Comparison of ENCODE assay signal across 9 cellular contexts in the genomic region with DNA sequence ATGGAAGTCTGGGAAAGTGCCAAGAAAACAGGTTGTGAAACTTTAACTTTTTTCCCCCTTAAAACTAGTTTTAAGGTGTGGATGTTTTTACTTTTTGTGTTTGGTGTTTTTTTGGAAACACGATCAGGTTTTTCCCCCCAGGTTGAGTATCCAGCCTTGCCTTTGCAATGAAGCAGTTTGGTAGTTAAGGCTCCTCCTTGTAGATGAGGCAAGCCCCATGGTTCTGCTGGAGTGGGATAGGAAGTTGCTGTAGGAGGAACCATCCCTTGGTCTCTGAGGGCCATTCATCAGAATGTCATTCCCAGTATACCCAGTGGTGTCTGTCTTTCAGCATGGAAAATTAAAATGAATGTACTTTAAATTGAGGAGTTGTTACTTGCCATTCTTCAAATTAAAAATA. TPM values are rescaled to one million over a fixed set of nuclear protein-coding genes. Genes with fewer than 3 reads are reported as not detected.
DNase-seq lines count a peak whose midpoint lies in the region; ATAC-seq and TF ChIP-seq lines count a peak whose summit lies in the region.
"Had no signal": no experiment of that assay in that cellular context is flagged by ENCODE, and none has a peak within 500 bp of the region (broad histone marks: within the 10 kb centered on the region; RNA-seq: fewer than 3 reads in every experiment).

No MANE protein-coding gene starts in this region.

- H3K4me3 Mint-ChIP-seq in memory B cell = peak overlapping the region; percentile 32

- H3K9me3 Mint-ChIP-seq in memory B cell = no peaks in the 10 kb centered on the region

- H3K9me3 ChIP-seq in BE2C = no peaks in the 10 kb centered on the region

- no peaks in the 10 kb centered on the region for H3K27me3 Mint-ChIP-seq in memory B cell

- peaks cover 14% of the 10 kb centered on the region for H3K4me1 ChIP-seq in BE2C

- no peak overlapping the region for H3K27ac ChIP-seq in HL-60 (replicated peaks)

- H3K4me1 Mint-ChIP-seq in memory B cell = peaks cover 46% of the 10 kb centered on the region

- no peak overlapping the region for H3K27ac Mint-ChIP-seq in memory B cell

- H3K36me3 ChIP-seq in BE2C = peaks cover 7% of the 10 kb centered on the region
- no peaks in the 10 kb centered on the region for H3K36me3 ChIP-seq in H7 (replicated peaks; ENCODE audit: control insufficient read depth, insufficient read depth, low read length)

- H3K4me3 ChIP-seq in BE2C (ENCODE audit: low read depth, low read length) = peak overlapping the region; percentile 87; the same call in 1 of the 2 replicates
- H3K4me3 ChIP-seq in HL-60 (replicated peaks; ENCODE audit: insufficient read depth, low read length) = peak overlapping the region; percentile 55; the same call in 1 of the 2 replicates
- no peak overlapping the region for H3K4me3 ChIP-seq in H7 (ENCODE audit: insufficient read depth, low read depth, low read length)

- no peak for TF ChIP-seq CTCF in BE2C (IDR thresholded peaks at IDR 0.05; ENCODE audit: low read depth, low read length)
- no peak for TF ChIP-seq CTCF in HL-60 (IDR thresholded peaks at IDR 0.05; ENCODE audit: insufficient read depth, low read length)

- no peak for ATAC-seq in memory B cell (ENCODE audit: low read depth)
- ATAC-seq: activated CD4-positive, CD25-positive, alpha-beta regulatory T cell treated with anti-CD3 and anti-CD28 coated beads, Interleukin-2, amount 50 U/mL, for 24 hours had no signal

- H3K36me3 Mint-ChIP-seq in memory B cell = no peaks in the 10 kb centered on the region

- peaks cover 4% of the 10 kb centered on the region for H3K27me3 ChIP-seq in BE2C
- no peaks in the 10 kb centered on the region for H3K27me3 ChIP-seq in HL-60 (ENCODE audit: insufficient read depth, poor library complexity, severe bottlenecking)
- H3K27me3 ChIP-seq in H7 (ENCODE audit: control insufficient read depth, insufficient read depth, low read length) = no peaks in the 10 kb centered on the region

- DNase-seq in BE2C = no peak
- peak in 1 of 2 experiments; percentile 39 for DNase-seq in HL-60 (ENCODE audit: low read depth in 1 of 2, low spot score in 1 of 2)
- peak; percentile 69 for DNase-seq in amniotic epithelial cell (ENCODE audit: low read depth)
- DNase-seq in memory B cell (ENCODE audit: low spot score in 2 of 2) = no peak
- DNase-seq in NCI-H446 (lab: John Stamatoyannopoulos, UW) = no peak
- DNase-seq in stimulated activated CD4-positive, alpha-beta T cell treated with anti-CD3 and anti-CD28 coated beads, Interleukin-12 subunit alpha, Interleukin-12 subunit beta, amount 100 ng/mL, for 4 hours = no peak
- no peak for DNase-seq in dedifferentiated amniotic fluid mesenchymal stem cell (ENCODE audit: extremely low spot score)
- no peak for DNase-seq in H7

RNA-seq across cellular contexts. Expression of gene CUL1, which starts 2.7 kb away (rescaled TPM):
- polyA plus RNA-seq in BE2C (2012; ENCODE audit: insufficient read depth, insufficient read length, low read depth) = 31.4 TPM
- 46.7 and 52.0 TPM in 2 replicates for total RNA-seq in H7 (2014; rRNA removed; shearing (Covaris generic))
